In the genomic region with DNA sequence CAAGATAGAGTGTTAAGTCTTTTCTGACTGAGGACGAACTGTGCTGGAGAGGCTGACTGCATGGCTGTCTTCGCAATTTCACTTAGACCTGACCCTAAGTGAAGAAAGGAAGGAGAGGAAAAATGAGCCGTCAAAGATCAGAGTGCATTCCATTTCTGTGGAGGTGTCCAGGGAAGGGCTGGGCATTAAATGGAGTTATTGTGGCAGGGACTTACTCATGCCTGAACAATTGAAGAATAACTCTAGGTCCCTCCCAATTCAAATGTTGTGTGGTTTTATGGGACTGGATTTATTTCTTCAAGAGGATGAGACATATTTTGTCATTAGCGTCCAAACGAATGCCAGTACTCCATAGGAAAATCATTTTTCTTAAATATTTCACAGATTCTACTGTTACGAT, we compare ENCODE assay signal across 24 cellular contexts.
DNase-seq lines count a peak whose midpoint lies in the region; ATAC-seq and TF ChIP-seq lines count a peak whose summit lies in the region.
"Had no signal": no experiment of that assay in that cellular context is flagged by ENCODE, and none has a peak within 500 bp of the region (broad histone marks: within the 10 kb centered on the region; RNA-seq: fewer than 3 reads in every experiment).

No MANE protein-coding gene starts in this region.

- no peak overlapping the region for H3K4me3 ChIP-seq in AG10803 (ENCODE audit: low read length)
- H3K4me3 ChIP-seq in fibroblast of the aortic adventitia (ENCODE audit: low read depth, low read length) = no peak overlapping the region
- no peak overlapping the region for H3K4me3 ChIP-seq in vagina
- H3K4me3 ChIP-seq: lower lobe of right lung, MG63, prostate gland had no signal

- ATAC-seq in SK-N-SH treated with all-trans-retinoic acid at 6 μM for 48 hours = peak; percentile 20; the same call in 1 of the 3 replicates
- ATAC-seq: lower lobe of right lung, Right ventricle myocardium inferior, T-cell had no signal

- no peak overlapping the region for H3K27ac ChIP-seq in vagina
- H3K27ac ChIP-seq: HL-60, lower lobe of right lung, prostate gland had no signal

- no peaks in the 10 kb centered on the region for H3K27me3 ChIP-seq in vagina
- H3K27me3 ChIP-seq: MG63 had no signal

- TF ChIP-seq POLR2A in vagina (IDR thresholded peaks at IDR 0.05) = no peak

- no peaks in the 10 kb centered on the region for H3K36me3 ChIP-seq in vagina
- H3K36me3 ChIP-seq: lower lobe of right lung, MG63, prostate gland had no signal

- H3K4me1 ChIP-seq in vagina = no peaks in the 10 kb centered on the region
- H3K4me1 ChIP-seq: lower lobe of right lung, prostate gland had no signal

- peak; percentile 55 for DNase-seq in AG10803 (ENCODE audit: low read depth)
- peak; percentile 3 for DNase-seq in HPDE6-E6E7 (ENCODE audit: extremely low spot score)
- peak; percentile 66 for DNase-seq in fibroblast of the aortic adventitia (ENCODE audit: low read depth)
- DNase-seq in vagina (ENCODE audit: extremely low spot score in 2 of 2) = no peak
- no peak for DNase-seq in T-helper 1 cell
- DNase-seq in NCI-H446 (lab: John Stamatoyannopoulos, UW) = no peak
- DNase-seq in anterior cingulate cortex (lab: John Stamatoyannopoulos, UW) = no peak
- DNase-seq: activated CD4-positive, alpha-beta T cell treated with anti-CD3 and anti-CD28 coated beads for 1 hour; amniotic stem cell; C1 segment of cervical spinal cord; Calu3; cortex of kidney; lower lobe of right lung; MG63; NCI-H2029 treated with DMSO at 0.1 percent for 48 hours; NCI-H2227 treated with DMSO at 0.1 percent for 48 hours; NCI-H82; stimulated activated CD8-positive, alpha-beta memory T cell treated with anti-CD3 and anti-CD28 coated beads, Interleukin-4, amount 100 ng/mL, for 48 hours; T-cell; trophoblast cell had no signal

- intact Hi-C loops in vagina (cut with DNase I) = no loop called here

- TF ChIP-seq CTCF in AG10803 (conservative IDR thresholded peaks at IDR 0.05; ENCODE audit: low read length) = no peak
- no peak for TF ChIP-seq CTCF in fibroblast of the aortic adventitia (IDR thresholded peaks at IDR 0.05; ENCODE audit: insufficient read depth, low read length)
- TF ChIP-seq CTCF in vagina (IDR thresholded peaks at IDR 0.05) = no peak

- no peaks in the 10 kb centered on the region for H3K9me3 ChIP-seq in vagina
- H3K9me3 ChIP-seq: lower lobe of right lung, MG63, prostate gland had no signal

TF ChIP-seq in SK-N-SH treated with all-trans-retinoic acid at 6 μM for 48 hours, 23 proteins besides CTCF, POLR2A, EP300 and RAD21:
- TF ChIP-seq BACH2 (CRISPR knock-in tag; IDR thresholded peaks at IDR 0.05; ENCODE audit: borderline replicate concordance) (no peak), GLIS3 (CRISPR knock-in tag; IDR thresholded peaks at IDR 0.05) (no peak), TCF4 (CRISPR knock-in tag; IDR thresholded peaks at IDR 0.05; ENCODE audit: borderline replicate concordance) (no peak), PPARA (CRISPR knock-in tag; IDR thresholded peaks at IDR 0.05; ENCODE audit: borderline replicate concordance) (no peak)

Comparison
In these comparisons a context has a peak if more than half of its experiments do, and no peak if none do; other contexts are left out.
1. DNase-seq: peak in AG10803 (single experiment), HPDE6-E6E7 (single experiment) and fibroblast of the aortic adventitia (single experiment); none in vagina (0 of 2), T-helper 1 cell (0 of 5), NCI-H446 (0 of 2) and anterior cingulate cortex (0 of 58).